Comparison of ENCODE assay signal across 1 cellular context in the genomic region with DNA sequence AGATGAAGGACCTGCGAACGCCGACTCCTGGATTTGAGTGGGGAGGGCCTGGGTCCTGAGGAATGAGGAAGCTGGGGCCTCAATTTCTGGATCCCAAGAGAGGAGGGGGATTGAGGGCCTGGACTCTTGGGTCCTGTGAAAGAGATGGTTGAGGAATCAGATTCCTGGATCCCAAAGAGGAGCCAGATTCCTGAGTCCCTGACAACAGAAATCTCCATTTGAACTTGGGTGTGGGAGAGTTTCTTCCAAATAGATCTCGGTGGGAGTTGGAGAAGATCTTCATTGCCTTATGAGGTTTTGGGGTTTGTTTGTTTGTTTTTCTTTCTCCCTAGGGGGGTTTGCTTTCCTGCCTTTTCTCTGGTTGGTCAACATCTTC.
TF ChIP-seq lines count a peak whose summit lies in the region.

No MANE protein-coding gene starts in this region.

TF ChIP-seq in H1, 55 proteins besides CTCF, POLR2A, EP300 and RAD21:
- TF ChIP-seq TCF12 (IDR thresholded peaks at IDR 0.05; ENCODE audit: low read depth, low read length) (no peak), TAF1 (IDR thresholded peaks at IDR 0.05; ENCODE audit: low read depth, low read length) (no peak; the same call in 1 of the 2 replicates), SIRT6 (IDR thresholded peaks at IDR 0.05; ENCODE audit: low read length) (no peak), SIN3A (conservative IDR thresholded peaks at IDR 0.05 in 1 of 2, IDR thresholded peaks at IDR 0.05 in 1 of 2; ENCODE audit: low read depth in 1 of 2, low read length in 2 of 2) (no peak), CBX8 (IDR thresholded peaks at IDR 0.05; ENCODE audit: borderline replicate concordance, low read depth, low read length) (no peak), BACH1 (IDR thresholded peaks at IDR 0.05; ENCODE audit: low read length) (no peak), HDAC2 (IDR thresholded peaks at IDR 0.05; ENCODE audit: borderline replicate concordance in 1 of 2, low read depth in 2 of 2, low read length in 2 of 2) (no peak), SRF (IDR thresholded peaks at IDR 0.05; ENCODE audit: low read depth, low read length) (no peak), FOSL1 (IDR thresholded peaks at IDR 0.05; ENCODE audit: insufficient read depth, low read depth, low read length) (no peak), SUZ12 (IDR thresholded peaks at IDR 0.05; ENCODE audit: low read length) (no peak), RBBP5 (IDR thresholded peaks at IDR 0.05; ENCODE audit: borderline replicate concordance, low read depth, low read length) (no peak), SP4 (IDR thresholded peaks at IDR 0.05; ENCODE audit: low read length) (no peak), ASH2L (IDR thresholded peaks at IDR 0.05; ENCODE audit: low read length) (no peak), YY1 (IDR thresholded peaks at IDR 0.05; ENCODE audit: low read depth, low read length) (no peak), CHD1 (IDR thresholded peaks at IDR 0.05; ENCODE audit: low read depth, low read length) (no peak), RXRA (IDR thresholded peaks at IDR 0.05; ENCODE audit: insufficient read depth, low read depth, low read length) (no peak)
- TF ChIP-seq, protein P1, sequence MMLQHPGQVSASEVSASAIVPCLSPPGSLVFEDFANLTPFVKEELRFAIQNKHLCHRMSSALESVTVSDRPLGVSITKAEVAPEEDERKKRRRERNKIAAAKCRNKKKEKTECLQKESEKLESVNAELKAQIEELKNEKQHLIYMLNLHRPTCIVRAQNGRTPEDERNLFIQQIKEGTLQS (IDR thresholded peaks at IDR 0.05; ENCODE audit: insufficient read depth, low read depth, low read length) = no peak
